Comparison of ENCODE assay signal across 16 cellular contexts in the genomic region with DNA sequence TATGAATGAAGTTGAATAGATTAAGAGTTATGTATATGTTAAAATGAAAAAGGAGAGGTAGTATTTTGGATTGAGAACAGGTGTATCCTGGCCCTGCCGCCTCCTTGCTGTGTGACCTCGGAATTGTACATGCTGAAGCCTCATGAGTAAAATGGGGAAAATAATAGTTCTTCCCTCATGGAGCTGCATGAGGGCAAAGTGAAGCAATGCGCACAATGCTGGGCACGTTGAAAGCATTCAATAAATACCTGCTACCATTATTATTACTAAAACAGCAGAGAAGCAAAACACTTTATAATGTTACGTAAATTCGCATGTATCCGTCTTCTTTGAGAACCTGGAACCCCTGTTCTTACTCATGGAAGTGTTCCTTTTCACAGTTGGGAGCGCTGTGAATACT. TPM values are rescaled to one million over a fixed set of nuclear protein-coding genes. Genes with fewer than 3 reads are reported as not detected.
A peak's percentile ranks its signal among the peaks of the same experiment; 100 is the strongest.
DNase-seq lines count a peak whose midpoint lies in the region; ATAC-seq and TF ChIP-seq lines count a peak whose summit lies in the region.
"Had no signal": no experiment of that assay in that cellular context is flagged by ENCODE, and none has a peak within 500 bp of the region (broad histone marks: within the 10 kb centered on the region; RNA-seq: fewer than 3 reads in every experiment).

No MANE protein-coding gene starts in this region.

- ATAC-seq in psoas muscle = no peak
- ATAC-seq: A549; CD8-positive, alpha-beta T cell; HepG2 had no signal

- H3K4me3 ChIP-seq in Loucy (ENCODE audit: low read length, poor library complexity, severe bottlenecking) (peak overlapping the region; percentile 12), psoas muscle (peak overlapping the region; percentile 2), smooth muscle cell (no peak overlapping the region)
- H3K4me3 ChIP-seq: A549 had no signal

- H3K9me2 ChIP-seq in Loucy (replicated peaks; ENCODE audit: low read depth, low read length) = no peaks in the 10 kb centered on the region

- H3K4me2 ChIP-seq in Loucy (ENCODE audit: low read depth, low read length, poor library complexity, severe bottlenecking) (peak overlapping the region; percentile 91), smooth muscle cell (peak overlapping the region; percentile 11)
- H3K4me2 ChIP-seq: A549 had no signal

- H3K9ac ChIP-seq in Loucy (ENCODE audit: low read depth, low read length, poor library complexity, severe bottlenecking) (no peak overlapping the region), smooth muscle cell (ENCODE audit: low read depth) (no peak overlapping the region)

- in situ Hi-C loops in ACHN (cut with HindIII; ENCODE audit: low pct_ligation_motif_present, low pct_unique_long_range_greater_than_20kb, low sequenced_read_pairs) = no loop called here

- H3K9me3 ChIP-seq in Loucy (ENCODE audit: insufficient read depth, low read depth, low read length) = no peaks in the 10 kb centered on the region
- no peaks in the 10 kb centered on the region for H3K9me3 ChIP-seq in psoas muscle
- H3K9me3 ChIP-seq in smooth muscle cell (replicated peaks; ENCODE audit: low read depth) = no peaks in the 10 kb centered on the region
- H3K9me3 ChIP-seq: A549 had no signal

- no peak overlapping the region for H2AFZ ChIP-seq in Loucy (ENCODE audit: low read length)
- H2AFZ ChIP-seq in smooth muscle cell (ENCODE audit: low read depth) = no peak overlapping the region

- WGBS in psoas muscle, 3 donors = 84 to 93% (median 92%) methylated on average over 8 of the region's 8 CpGs
- WGBS in smooth muscle cell (ENCODE audit: low lambda C conversion rate) = 97% methylated on average over 8 of the region's 8 CpGs

- H3F3A ChIP-seq in Loucy (ENCODE audit: low read depth) (no peaks in the 10 kb centered on the region), smooth muscle cell (ENCODE audit: low read depth) (peaks cover 18% of the 10 kb centered on the region)

- TF ChIP-seq CTCF in Loucy (conservative IDR thresholded peaks at IDR 0.05; ENCODE audit: low read length) (no peak), psoas muscle (IDR thresholded peaks at IDR 0.05) (no peak), smooth muscle cell (IDR thresholded peaks at IDR 0.05; ENCODE audit: borderline replicate concordance, insufficient read depth, poor library complexity, severe bottlenecking) (no peak)

- H3K27ac ChIP-seq in epithelial cell of prostate (peak overlapping the region; percentile 78), psoas muscle (peak overlapping the region; percentile 99), smooth muscle cell (ENCODE audit: low read depth) (peak overlapping the region; percentile 8)
- H3K27ac ChIP-seq: A549 had no signal

- H3K79me2 ChIP-seq in Loucy (ENCODE audit: insufficient read depth, low read length) (peaks cover 98% of the 10 kb centered on the region), smooth muscle cell (ENCODE audit: low read depth) (peaks cover 100% of the 10 kb centered on the region)

- H3K27me3 ChIP-seq in Loucy (ENCODE audit: insufficient read depth, low read length, poor library complexity, severe bottlenecking) (no peaks in the 10 kb centered on the region), psoas muscle (ENCODE audit: insufficient read depth in 3 of 3, low read length in 2 of 3) (no peaks in the 10 kb centered on the region), smooth muscle cell (ENCODE audit: low read depth) (no peaks in the 10 kb centered on the region)

- peaks cover 67% of the 10 kb centered on the region for H4K20me1 ChIP-seq in Loucy (ENCODE audit: insufficient read depth, low read length, poor library complexity, severe bottlenecking)
- peaks cover 95% of the 10 kb centered on the region for H4K20me1 ChIP-seq in smooth muscle cell (ENCODE audit: low read depth)

- peaks cover 71% of the 10 kb centered on the region for H3K4me1 ChIP-seq in Loucy (ENCODE audit: insufficient read depth, low read length, poor library complexity, severe bottlenecking)
- H3K4me1 ChIP-seq in psoas muscle = peaks cover 78% of the 10 kb centered on the region
- peaks cover 34% of the 10 kb centered on the region for H3K4me1 ChIP-seq in smooth muscle cell (ENCODE audit: low read depth)

- no peaks in the 10 kb centered on the region for H3K36me3 ChIP-seq in Loucy (ENCODE audit: insufficient read depth, low read length)
- no peaks in the 10 kb centered on the region for H3K36me3 ChIP-seq in psoas muscle (ENCODE audit: insufficient read depth in 1 of 2, low read depth in 1 of 2)
- no peaks in the 10 kb centered on the region for H3K36me3 ChIP-seq in smooth muscle cell (ENCODE audit: low read depth)

- intact Hi-C loops in psoas muscle (cut with DNase I) = loop anchor here in 1 of 2 donors (5.0 kb wide), 1 partner anchor 78 kb away; no protein-coding TSS in a partner anchor

- DNase-seq in epithelial cell of prostate (ENCODE audit: low read depth, low spot score) (no peak), psoas muscle (no peak), smooth muscle cell (lab: John Stamatoyannopoulos, UW; ENCODE audit: unreplicated experiment) (no peak), ureter (ENCODE audit: low spot score) (no peak), GM19240 (ENCODE audit: insufficient read length, low spot score) (no peak), ACHN (no peak)
- DNase-seq: CD8-positive, alpha-beta T cell; COR-L47; DND-41; GF-D8; GOT3; H9; HFFc6 had no signal

RNA-seq across cellular contexts. Expression of gene AMOTL1, which starts 5.7 kb away (rescaled TPM):
- total RNA-seq in psoas muscle (100 to 1,000 TPM; 225 to 355 (median 292) TPM), smooth muscle cell (61.0 and 63.5 TPM in 2 replicates), ureter (84.2 TPM)
- polyA plus RNA-seq in psoas muscle (100 to 1,000 TPM in 1 of 3 donors, 10 to 100 TPM in 2; 46.5 to 162 (median 91.8) TPM), smooth muscle cell (23.4 and 23.8 TPM in 2 replicates)

Comparison
In these comparisons a context has a peak if more than half of its experiments do, and no peak if none do; other contexts are left out.
1. H3K27ac ChIP-seq: peak in every context shown above with its lines; median percentile 99 in psoas muscle; 78 in epithelial cell of prostate; 8 in smooth muscle cell.